Comparison of ENCODE assay signal across 24 cellular contexts in the genomic region with DNA sequence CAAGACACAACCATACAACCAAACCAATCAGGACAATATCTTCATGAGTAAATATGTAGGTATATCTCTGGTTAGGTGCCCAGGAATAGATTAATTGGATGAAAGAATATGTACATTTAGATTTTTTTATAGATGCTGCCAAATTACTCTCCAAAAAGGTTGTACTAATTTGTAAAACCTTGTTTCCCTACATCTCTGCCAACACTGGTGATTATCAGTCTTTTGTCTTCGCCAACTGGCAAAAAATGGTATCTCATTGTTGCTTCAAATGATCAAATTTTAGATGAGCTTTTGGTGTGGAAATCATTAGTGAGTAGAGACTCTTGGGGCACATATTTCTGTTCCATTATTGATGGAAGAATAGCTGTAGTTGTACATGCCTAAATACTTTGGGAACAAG.
"Had no signal": no experiment of that assay in that cellular context is flagged by ENCODE, and none has a peak within 500 bp of the region (broad histone marks: within the 10 kb centered on the region; RNA-seq: fewer than 3 reads in every experiment).

No MANE protein-coding gene starts in this region.

- H3K27me3 ChIP-seq: esophagus squamous epithelium, heart right ventricle, spleen, vagina had no signal

- H3K4me1 ChIP-seq: prostate gland, vagina had no signal

- ATAC-seq: effector memory CD8-positive, alpha-beta T cell; heart right ventricle; left colon; lower lobe of right lung; naive thymus-derived CD8-positive, alpha-beta T cell; right cardiac atrium; stimulated activated naive B cell treated with anti-CD40 and anti-IgM and Interleukin-4, amounts not matched to agents 10 μg/mL and 1 μg/mL and 100 μg/mL, for 72 hours had no signal

- H3K9me3 ChIP-seq: esophagus squamous epithelium, lower lobe of right lung, prostate gland, spleen, vagina had no signal

- H3K27ac ChIP-seq: esophagus squamous epithelium, heart right ventricle, left ventricle myocardium inferior, lower lobe of right lung, prostate gland, skin epidermis, spleen, vagina had no signal

- DNase-seq: cortex of kidney; effector memory CD8-positive, alpha-beta T cell; erythroblast; esophagus squamous epithelium; foreskin melanocyte; glutamatergic neuron; heart right ventricle; hippocampal formation; kidney glomerular epithelial cell; left colon; left ventricle myocardium inferior; lower lobe of right lung; naive thymus-derived CD8-positive, alpha-beta T cell; nephron progenitor cell; nucleus accumbens; right cardiac atrium; spleen; stimulated activated naive B cell treated with anti-CD40 and anti-IgM and Interleukin-4, amounts not matched to agents 10 μg/mL and 1 μg/mL and 100 μg/mL, for 72 hours; trophoblast cell had no signal

- FAIRE-seq: endometrium, islet of Langerhans had no signal

- H3K36me3 ChIP-seq: esophagus squamous epithelium, heart right ventricle, left ventricle myocardium inferior, lower lobe of right lung, prostate gland, spleen, vagina had no signal

- H3K4me3 ChIP-seq: esophagus squamous epithelium, heart right ventricle, left ventricle myocardium inferior, lower lobe of right lung, prostate gland, skin epidermis, spleen, vagina had no signal
